Comparison of ENCODE assay signal across 7 cellular contexts in the genomic region with DNA sequence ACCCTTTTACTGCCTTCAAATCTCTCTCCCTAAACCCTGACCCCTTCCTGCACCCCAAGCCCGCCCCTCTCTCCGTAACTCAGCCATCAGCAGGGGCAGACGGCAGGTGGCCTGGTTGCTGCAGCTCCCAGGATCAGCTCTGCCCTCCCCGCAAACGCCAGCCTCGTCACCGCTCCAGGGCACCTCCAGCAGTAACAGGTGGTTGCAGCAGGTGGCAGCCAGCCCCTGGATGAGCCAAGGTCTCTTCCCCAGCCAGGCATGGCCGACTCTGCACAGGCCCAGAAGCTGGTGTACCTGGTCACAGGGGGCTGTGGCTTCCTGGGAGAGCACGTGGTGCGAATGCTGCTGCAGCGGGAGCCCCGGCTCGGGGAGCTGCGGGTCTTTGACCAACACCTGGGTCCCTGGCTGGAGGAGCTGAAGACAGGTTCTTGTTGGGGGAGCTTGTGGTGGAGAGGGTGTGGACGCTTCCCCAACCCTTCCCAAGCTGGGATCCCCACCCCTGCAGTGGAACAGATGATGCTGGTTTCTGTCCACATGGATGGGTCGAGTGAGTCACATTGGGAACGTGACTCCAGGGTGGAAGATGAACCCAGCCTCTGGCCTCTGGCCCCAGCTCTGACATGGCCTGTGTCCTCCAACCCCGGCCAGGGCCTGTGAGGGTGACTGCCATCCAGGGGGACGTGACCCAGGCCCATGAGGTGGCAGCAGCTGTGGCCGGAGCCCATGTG. TPM values are rescaled to one million over a fixed set of nuclear protein-coding genes. Genes with fewer than 3 reads are reported as not detected.
DNase-seq lines count a peak whose midpoint lies in the region; ATAC-seq and TF ChIP-seq lines count a peak whose summit lies in the region.

No MANE protein-coding gene starts in this region.

- DNase-seq in NCI-H526 (lab: John Stamatoyannopoulos, UW), result peak; percentile 55 to 85
- peak in 1 of 10 donors; percentile 64 for DNase-seq in dorsolateral prefrontal cortex
- peak; percentile 96 for DNase-seq in myocyte (ENCODE audit: low read depth)
- DNase-seq in mesenteric fat pad (ENCODE audit: low spot score), result no peak

- no peak; the same call in 1 of the 2 replicates for TF ChIP-seq CTCF in HEK293 (tag by site-specific recombination; IDR thresholded peaks at IDR 0.05)
- no peak for TF ChIP-seq CTCF in dorsolateral prefrontal cortex (IDR thresholded peaks at IDR 0.05 in 54 of 56, conservative IDR thresholded peaks at IDR 0.05 in 2 of 56; ENCODE audit: low read depth in 1 of 56, partially characterized antibody in 56 of 56)

- H3K27ac ChIP-seq in HEK293 (ENCODE audit: extremely low read depth, low read depth, low read length), result no peak overlapping the region
- H3K27ac ChIP-seq in dorsolateral prefrontal cortex, result peak overlapping the region in 21 of 59 donors; percentile 14 to 74 (median 48)

- POLR2A ChIA-PET in HEK293 (lab: Yijun Ruan, JAX), result interaction anchor here (0.9 to 2.9 kb wide), 8 partner anchors 12 to 195 kb away, joined by 3 to 13 read pairs (median 4); a partner anchor contains a TSS

- H3K4me3 ChIP-seq in HEK293 (ENCODE audit: low read depth, low read length) (no peak overlapping the region), dorsolateral prefrontal cortex (peak overlapping the region in 56 of 59 donors; percentile 8 to 65 (median 45))

- H3K9me3 ChIP-seq in HEK293 (ENCODE audit: control insufficient read depth, insufficient read depth, low read depth, low read length), result no peaks in the 10 kb centered on the region

- no peak for ATAC-seq in GM21447 (IDR thresholded peaks at IDR 0.05; ENCODE audit: unreplicated experiment)
- no peak for ATAC-seq in HG02610 (IDR thresholded peaks at IDR 0.05; ENCODE audit: unreplicated experiment)

- peaks cover 0 to 66% of the 10 kb centered on the region in 2 experiments; a peak in 2 of 3 replicates for H3K36me3 ChIP-seq in HEK293 (ENCODE audit: control insufficient read depth in 2 of 2, insufficient read depth in 1 of 2, low read length in 2 of 2)

- no peaks in the 10 kb centered on the region for H3K4me1 ChIP-seq in HEK293 (ENCODE audit: control insufficient read depth, insufficient read depth, low read length)

- intact Hi-C loops in dorsolateral prefrontal cortex (cut with DNase I), result loop anchor here (2.0 to 10.0 kb wide), 6 partner anchors 47 to 879 kb away; a partner anchor contains a TSS

- CTCF ChIA-PET in HEK293 (lab: Yijun Ruan, JAX), result interaction anchor here (0.6 to 4.2 kb wide), 49 partner anchors 9 to 1182 kb away, joined by 3 to 25 read pairs (median 4); a partner anchor contains a TSS

- no peaks in the 10 kb centered on the region for H3K27me3 ChIP-seq in dorsolateral prefrontal cortex

TF ChIP-seq in HEK293, 187 proteins besides CTCF, POLR2A, EP300 and RAD21:
- TF ChIP-seq ZNF837 (tag by site-specific recombination; IDR thresholded peaks at IDR 0.05), result no peak
- peak; percentile 100 for TF ChIP-seq SCRT1 (tag by site-specific recombination; IDR thresholded peaks at IDR 0.05; ENCODE audit: borderline replicate concordance)
- TF ChIP-seq ZNF341 (tag by site-specific recombination; IDR thresholded peaks at IDR 0.05; ENCODE audit: low read depth), result peak; percentile 33
- TF ChIP-seq ZNF596 (tag by site-specific recombination; IDR thresholded peaks at IDR 0.05), result no peak
- TF ChIP-seq ZNF19 (tag by site-specific recombination; IDR thresholded peaks at IDR 0.05; ENCODE audit: low read depth), result no peak
- no peak for TF ChIP-seq ZNF266 (tag by site-specific recombination; IDR thresholded peaks at IDR 0.05; ENCODE audit: low read depth)
- TF ChIP-seq, protein P1, sequence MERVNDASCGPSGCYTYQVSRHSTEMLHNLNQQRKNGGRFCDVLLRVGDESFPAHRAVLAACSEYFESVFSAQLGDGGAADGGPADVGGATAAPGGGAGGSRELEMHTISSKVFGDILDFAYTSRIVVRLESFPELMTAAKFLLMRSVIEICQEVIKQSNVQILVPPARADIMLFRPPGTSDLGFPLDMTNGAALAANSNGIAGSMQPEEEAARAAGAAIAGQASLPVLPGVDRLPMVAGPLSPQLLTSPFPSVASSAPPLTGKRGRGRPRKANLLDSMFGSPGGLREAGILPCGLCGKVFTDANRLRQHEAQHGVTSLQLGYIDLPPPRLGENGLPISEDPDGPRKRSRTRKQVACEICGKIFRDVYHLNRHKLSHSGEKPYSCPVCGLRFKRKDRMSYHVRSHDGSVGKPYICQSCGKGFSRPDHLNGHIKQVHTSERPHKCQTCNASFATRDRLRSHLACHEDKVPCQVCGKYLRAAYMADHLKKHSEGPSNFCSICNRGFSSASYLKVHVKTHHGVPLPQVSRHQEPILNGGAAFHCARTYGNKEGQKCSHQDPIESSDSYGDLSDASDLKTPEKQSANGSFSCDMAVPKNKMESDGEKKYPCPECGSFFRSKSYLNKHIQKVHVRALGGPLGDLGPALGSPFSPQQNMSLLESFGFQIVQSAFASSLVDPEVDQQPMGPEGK (tag by site-specific recombination; IDR thresholded peaks at IDR 0.05), result no peak
- no peak for TF ChIP-seq HOXC10 (CRISPR knock-in tag; IDR thresholded peaks at IDR 0.05)
- TF ChIP-seq KLF8 (tag by site-specific recombination; IDR thresholded peaks at IDR 0.05), result no peak
- TF ChIP-seq ZNF544 (tag by site-specific recombination; IDR thresholded peaks at IDR 0.05), result no peak
- peak; percentile 100 for TF ChIP-seq SCRT2 (tag by site-specific recombination; IDR thresholded peaks at IDR 0.05)
- no peak for TF ChIP-seq ZNF174 (tag by site-specific recombination; IDR thresholded peaks at IDR 0.05)
- TF ChIP-seq ZEB2 (tag by site-specific recombination; IDR thresholded peaks at IDR 0.05), result no peak
- TF ChIP-seq BCL11B (tag by site-specific recombination; IDR thresholded peaks at IDR 0.05; ENCODE audit: low read depth), result no peak
- peak; percentile 57 for TF ChIP-seq ZBTB48 (tag by site-specific recombination; IDR thresholded peaks at IDR 0.05)

RNA-seq across cellular contexts. Expression of a gene that starts 0.6 kb away (rescaled TPM):
- total RNA-seq in dorsolateral prefrontal cortex (10 to 100 TPM in 9 of 120 experiments, 1 to 10 TPM in 111; 2.0 to 15.0 (median 4.4) TPM), myocyte (98.3 and 128 TPM in 2 replicates), mesenteric fat pad (51.1 TPM)
- polyA plus RNA-seq in myocyte (2012), result 33.2 TPM

RNA-seq across cellular contexts. Expression of a gene that starts 24.9 kb away (rescaled TPM):
- total RNA-seq in dorsolateral prefrontal cortex (100 to 1,000 TPM in 119 of 120 experiments, 10 to 100 TPM in 1; 84.6 to 437 (median 284) TPM), myocyte (0.86 and 1.3 TPM in 2 replicates), mesenteric fat pad (1.5 TPM)
- polyA plus RNA-seq in myocyte (2012), result 3.9 TPM

RNA-seq across cellular contexts. Expression of a gene that starts 28.0 kb away (rescaled TPM):
- 10 to 100 TPM; 13.3 to 28.5 (median 17.9) TPM for total RNA-seq in dorsolateral prefrontal cortex
- total RNA-seq in myocyte, result 3.3 and 5.8 TPM in 2 replicates
- 13.6 TPM for polyA plus RNA-seq in myocyte (2012)
- 18.5 TPM for total RNA-seq in mesenteric fat pad

RNA-seq across cellular contexts. Expression of a gene that starts 36.7 kb away (rescaled TPM):
- total RNA-seq in dorsolateral prefrontal cortex (10 to 100 TPM in 42 of 120 experiments, 1 to 10 TPM in 78; 4.7 to 19.1 (median 9.1) TPM), myocyte (53.9 and 60.0 TPM in 2 replicates), mesenteric fat pad (17.9 TPM)
- 35.5 TPM for polyA plus RNA-seq in myocyte (2012)

RNA-seq across cellular contexts. Expression of a gene that starts 47.8 kb away (rescaled TPM):
- total RNA-seq in dorsolateral prefrontal cortex, result 100 to 1,000 TPM in 1 of 120 experiments, 10 to 100 TPM in 119; 37.7 to 113 (median 67.3) TPM
- 47.3 and 51.0 TPM in 2 replicates for total RNA-seq in myocyte
- 102 TPM for polyA plus RNA-seq in myocyte (2012)
- total RNA-seq in mesenteric fat pad, result 111 TPM

Comparison
In these comparisons a context has a peak if more than half of its experiments do, and no peak if none do; other contexts are left out.
1. RNA of a gene that starts 24.9 kb away (total RNA-seq): 84.6 to 437 TPM in dorsolateral prefrontal cortex; 1.5 TPM in mesenteric fat pad (single experiment) and 0.86 to 1.3 TPM in myocyte; every median in the first group is over 10 times any median in the second.